ENCODE assay signal across 1 cellular context in the genomic region with DNA sequence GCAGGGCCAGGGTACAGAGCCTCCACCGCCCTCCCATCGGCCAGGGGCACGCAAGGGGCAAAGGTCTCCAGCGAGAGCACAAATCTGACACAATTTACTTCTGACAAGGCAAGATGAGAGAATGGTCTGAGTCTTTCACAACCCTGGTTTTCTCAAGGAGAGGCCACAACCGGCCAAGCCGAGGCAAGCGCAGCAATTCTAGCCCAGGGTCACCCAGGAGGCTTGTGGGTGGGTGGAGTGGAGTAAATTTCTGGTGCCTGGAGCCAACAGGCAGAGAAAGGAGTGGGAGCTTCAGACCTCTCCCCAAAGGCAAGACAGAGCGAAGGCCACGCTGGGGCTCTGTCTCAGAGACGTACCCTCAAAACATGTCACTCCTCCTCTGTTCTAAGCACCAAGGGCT.
TF ChIP-seq lines count a peak whose summit lies in the region.

No MANE protein-coding gene starts in this region.

TF ChIP-seq in GM23338, 12 proteins besides CTCF, POLR2A, EP300 and RAD21 (continued from another document):
- TF ChIP-seq ZNF462 (CRISPR knock-in tag; IDR thresholded peaks at IDR 0.05) (no peak), ZNF331 (CRISPR knock-in tag; IDR thresholded peaks at IDR 0.05; ENCODE audit: low read depth) (no peak), ZNF114 (CRISPR knock-in tag; IDR thresholded peaks at IDR 0.05) (no peak), NANOG (IDR thresholded peaks at IDR 0.05; ENCODE audit: borderline replicate concordance) (no peak), EZH2 (IDR thresholded peaks at IDR 0.05; ENCODE audit: low read depth, unreplicated experiment) (no peak), POLR2AphosphoS5 (IDR thresholded peaks at IDR 0.05; ENCODE audit: low read depth) (no peak), EZH2phosphoT487 (IDR thresholded peaks at IDR 0.05; ENCODE audit: unreplicated experiment) (no peak), JUNB (IDR thresholded peaks at IDR 0.05; ENCODE audit: unreplicated experiment) (no peak), CREB1 (CRISPR knock-in tag; IDR thresholded peaks at IDR 0.05; ENCODE audit: low read depth) (no peak)
TF ChIP-seq in GM23338: peak in this region for 0.
